In the genomic region with DNA sequence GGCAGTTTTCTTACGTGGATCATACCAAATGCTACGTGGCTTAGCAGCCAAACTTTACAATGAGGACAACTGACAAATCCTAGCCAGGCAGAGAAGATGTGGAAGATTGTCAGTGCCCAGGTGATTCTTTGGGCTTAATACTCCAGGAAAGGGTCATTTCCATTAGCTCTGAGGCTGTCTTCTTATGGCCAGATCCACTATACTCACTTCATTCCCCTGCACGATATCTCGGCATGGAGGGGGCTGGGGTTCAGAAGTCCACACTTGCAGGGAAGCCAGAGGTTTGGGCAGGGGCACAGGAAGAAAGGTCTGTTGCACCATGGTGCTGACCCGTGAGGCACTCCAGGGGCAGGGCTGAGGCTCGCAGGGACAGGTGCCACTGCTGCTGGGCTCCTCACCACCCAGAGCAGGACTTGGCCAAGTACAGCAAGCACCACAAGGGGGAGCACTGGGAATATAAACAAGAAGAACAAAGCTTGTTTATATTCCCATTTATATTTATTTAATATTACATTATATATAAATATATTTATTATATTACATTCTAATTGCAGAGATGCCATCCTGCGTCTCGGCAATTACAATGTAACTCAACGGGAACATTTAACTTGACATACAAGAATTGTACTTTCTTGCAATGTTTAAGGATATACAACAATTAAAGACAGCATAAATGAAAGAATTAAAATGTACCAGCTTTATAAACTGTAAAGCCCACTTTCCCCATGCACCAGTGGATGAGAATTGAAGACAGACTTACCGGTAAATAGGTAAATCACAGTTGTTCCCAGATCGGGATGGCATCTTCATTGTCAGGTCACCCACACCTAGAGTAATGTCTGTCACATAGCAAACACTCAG, we compare ENCODE assay signal across 8 cellular contexts. TPM values are rescaled to one million over a fixed set of nuclear protein-coding genes. Genes with fewer than 3 reads are reported as not detected.
DNase-seq lines count a peak whose midpoint lies in the region; ATAC-seq and TF ChIP-seq lines count a peak whose summit lies in the region.

No MANE protein-coding gene starts in this region.

- DNase-seq in ELF-1 (ENCODE audit: low read depth, low spot score): peak; percentile 47
- peak; percentile 82 for DNase-seq in NCI-H69 (lab: John Stamatoyannopoulos, UW)
- DNase-seq in activated CD4-positive, alpha-beta T cell treated with anti-CD3 and anti-CD28 coated beads, Interleukin-2, amount 50 U/mL, for 4 hours: peak; percentile 61 to 67
- peak; percentile 13 to 84 (median 72) for DNase-seq in dorsolateral prefrontal cortex
- DNase-seq in memory B cell (ENCODE audit: low spot score in 2 of 2): peak; percentile 22 to 23
- peak; percentile 18 for DNase-seq in stimulated activated CD8-positive, alpha-beta memory T cell treated with anti-CD3 and anti-CD28 coated beads, Interleukin-15, amount 100 ng/mL, for 24 hours (ENCODE audit: low read depth)

- intact Hi-C loops in dorsolateral prefrontal cortex (cut with DNase I): loop anchor here (2.0 to 5.0 kb wide), 4 partner anchors 88 to 208 kb away; a partner anchor contains a TSS

- H3K36me3 Mint-ChIP-seq in memory B cell: no peaks in the 10 kb centered on the region

- peak; percentile 58 to 95 (median 84) for TF ChIP-seq CTCF in dorsolateral prefrontal cortex (IDR thresholded peaks at IDR 0.05 in 54 of 56, conservative IDR thresholded peaks at IDR 0.05 in 2 of 56; ENCODE audit: low read depth in 1 of 56, partially characterized antibody in 56 of 56)

- peak; percentile 70 for ATAC-seq in HG02973 (IDR thresholded peaks at IDR 0.05; ENCODE audit: unreplicated experiment)
- ATAC-seq in memory B cell (ENCODE audit: low read depth): peak; percentile 46
- no peak for ATAC-seq in HG02970 (IDR thresholded peaks at IDR 0.05; ENCODE audit: low FRiP score, unreplicated experiment)

- peak overlapping the region in 40 of 59 donors; percentile 4 to 78 (median 54) for H3K27ac ChIP-seq in dorsolateral prefrontal cortex

- no peak overlapping the region for H3K4me3 Mint-ChIP-seq in memory B cell

- peaks cover 0 to 4% (median 0%) of the 10 kb centered on the region in 45 donors for H3K27me3 ChIP-seq in dorsolateral prefrontal cortex

- H3K27me3 Mint-ChIP-seq in memory B cell: peaks cover 2% of the 10 kb centered on the region

- H3K9me3 Mint-ChIP-seq in memory B cell: no peaks in the 10 kb centered on the region

- peak overlapping the region in 4 of 59 donors; percentile 10 to 15 (median 14) for H3K4me3 ChIP-seq in dorsolateral prefrontal cortex

- no peaks in the 10 kb centered on the region for H3K4me1 Mint-ChIP-seq in memory B cell

- H3K27ac Mint-ChIP-seq in memory B cell: no peak overlapping the region

RNA-seq across cellular contexts. Expression of a gene that starts 27.2 kb away (rescaled TPM):
- 10 to 100 TPM in 43 of 120 experiments, 1 to 10 TPM in 72, under 1 TPM in 4, not detected in 1; 0.66 to 19.2 (median 7.4) TPM for total RNA-seq in dorsolateral prefrontal cortex

RNA-seq across cellular contexts. Expression of a gene that starts 33.5 kb away (rescaled TPM):
- total RNA-seq in dorsolateral prefrontal cortex: 10 to 100 TPM in 48 of 120 experiments, 1 to 10 TPM in 72; 1.1 to 47.4 (median 8.1) TPM

RNA-seq across cellular contexts. Expression of a gene that starts 43.8 kb away (rescaled TPM):
- not detected for total RNA-seq in dorsolateral prefrontal cortex

Comparison
In these comparisons a context has a peak if more than half of its experiments do, and no peak if none do; other contexts are left out.
1. DNase-seq: peak in every context shown above with its lines; median percentile 82 in NCI-H69; 72 in dorsolateral prefrontal cortex; 64 in activated CD4-positive, alpha-beta T cell treated with anti-CD3 and anti-CD28 coated beads, Interleukin-2, amount 50 U/mL, for 4 hours; 47 in ELF-1; 22 in memory B cell; 18 in stimulated activated CD8-positive, alpha-beta memory T cell treated with anti-CD3 and anti-CD28 coated beads, Interleukin-15, amount 100 ng/mL, for 24 hours.